Comparison of ENCODE assay signal across 1 cellular context in the genomic region with DNA sequence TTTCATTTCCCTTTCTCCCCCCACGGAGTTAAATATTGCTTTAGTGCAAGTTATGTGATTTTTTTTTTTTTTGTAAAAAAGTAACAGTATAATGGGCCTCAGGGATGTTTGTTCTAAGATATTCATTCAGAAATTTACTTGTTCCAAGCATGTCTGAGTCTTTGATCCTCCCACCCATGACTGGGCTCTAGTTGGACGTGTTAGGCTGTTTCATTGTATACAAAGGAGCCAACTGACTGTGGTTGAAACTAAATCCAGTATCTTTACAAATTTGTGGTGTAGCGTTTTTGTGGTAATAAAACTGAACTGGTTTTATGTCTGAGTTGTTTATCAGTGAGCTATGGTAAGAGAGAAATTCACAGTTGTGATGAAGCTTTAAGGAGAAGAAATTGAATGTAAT.
TF ChIP-seq lines count a peak whose summit lies in the region.

No MANE protein-coding gene starts in this region.

TF ChIP-seq in K562, 482 proteins besides CTCF, POLR2A, EP300 and RAD21:
- no peak for TF ChIP-seq SMARCE1 (IDR thresholded peaks at IDR 0.05)
- no peak for TF ChIP-seq RUNX1 (IDR thresholded peaks at IDR 0.05; ENCODE audit: low read depth)
- TF ChIP-seq TEAD1 (CRISPR knock-in tag; IDR thresholded peaks at IDR 0.05): no peak
- TF ChIP-seq SMAD3 (CRISPR knock-in tag; conservative IDR thresholded peaks at IDR 0.05): no peak
- no peak for TF ChIP-seq GATAD2B (IDR thresholded peaks at IDR 0.05; ENCODE audit: borderline replicate concordance)
- TF ChIP-seq ZNF224 (CRISPR knock-in tag; IDR thresholded peaks at IDR 0.05): no peak
- TF ChIP-seq ZNF121 (CRISPR knock-in tag; conservative IDR thresholded peaks at IDR 0.05): no peak
- TF ChIP-seq ETV1 (tag; conservative IDR thresholded peaks at IDR 0.05; ENCODE audit: low read depth): no peak
- TF ChIP-seq DDX20 (tag; IDR thresholded peaks at IDR 0.05; ENCODE audit: low read depth): no peak
- TF ChIP-seq ZNF23 (CRISPR knock-in tag; IDR thresholded peaks at IDR 0.05): no peak
- TF ChIP-seq GABPB2 (CRISPR knock-in tag; conservative IDR thresholded peaks at IDR 0.05): no peak
